Comparison of ENCODE assay signal across 1 cellular context in genomic region chr7:43694399-43694748, GRCh38.
TF ChIP-seq lines count a peak whose summit lies in the region.

No MANE protein-coding gene starts in this region.

TF ChIP-seq in A549, 52 proteins besides CTCF, POLR2A, EP300 and RAD21 (continued from another document):
- no peak for TF ChIP-seq TFCP2L1 (CRISPR knock-in tag; IDR thresholded peaks at IDR 0.05)
TF ChIP-seq in A549: peak in this region for 2.
